24 cellular contexts compared by ENCODE assay signal in the genomic region with DNA sequence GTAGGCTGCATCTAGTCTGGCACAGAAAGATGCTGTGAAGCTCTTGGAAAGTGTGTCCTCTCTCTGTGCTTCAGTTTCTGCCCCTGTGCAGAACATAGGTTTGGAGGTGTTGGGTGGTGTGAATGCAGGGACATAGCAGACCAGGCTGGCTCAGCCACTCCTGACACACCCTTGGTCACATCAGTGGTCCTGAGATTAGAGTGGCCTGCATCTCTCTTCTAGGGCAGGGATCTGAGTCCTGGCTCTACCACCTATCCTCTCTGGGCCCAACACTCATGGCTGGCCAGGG. TPM values are rescaled to one million over a fixed set of nuclear protein-coding genes. Genes with fewer than 3 reads are reported as not detected.
DNase-seq lines count a peak whose midpoint lies in the region; ATAC-seq, FAIRE-seq and TF ChIP-seq lines count a peak whose summit lies in the region.
"Had no signal": no experiment of that assay in that cellular context is flagged by ENCODE, and none has a peak within 500 bp of the region (broad histone marks: within the 10 kb centered on the region; RNA-seq: fewer than 3 reads in every experiment).

No MANE protein-coding gene starts in this region.

- CTCF ChIA-PET in CD8-positive, alpha-beta T cell (lab: Charles Lee) = interaction anchor here (1.7 kb wide), 2 partner anchors 9 to 666 kb away, joined by 3 to 4 read pairs; no protein-coding TSS in a partner anchor
- CTCF ChIA-PET in K562 (lab: Yijun Ruan, JAX; ENCODE audit: low intra/inter-chr PET ratio) = no interaction called here

- H3K27me3 ChIP-seq in BLaER1 = no peaks in the 10 kb centered on the region
- no peaks in the 10 kb centered on the region for H3K27me3 ChIP-seq in CD8-positive, alpha-beta T cell (ENCODE audit: insufficient read depth, low read length)
- H3K27me3 ChIP-seq in K562 (ENCODE audit: control insufficient read depth in 2 of 2, insufficient read depth in 2 of 2, low read length in 2 of 2) = no peaks in the 10 kb centered on the region
- no peaks in the 10 kb centered on the region for H3K27me3 ChIP-seq in upper lobe of left lung
- H3K27me3 ChIP-seq: body of pancreas, colonic mucosa, ovary, uterus had no signal

- H3K9me3 ChIP-seq in BLaER1 = no peaks in the 10 kb centered on the region
- H3K9me3 ChIP-seq in CD8-positive, alpha-beta T cell (ENCODE audit: low read length) = no peaks in the 10 kb centered on the region
- no peaks in the 10 kb centered on the region for H3K9me3 ChIP-seq in K562 (replicated peaks; ENCODE audit: control insufficient read depth, insufficient read depth, low read depth, low read length)
- H3K9me3 ChIP-seq in upper lobe of left lung = no peaks in the 10 kb centered on the region
- H3K9me3 ChIP-seq: body of pancreas, colonic mucosa, ovary, uterus had no signal

- POLR2A ChIA-PET in CD8-positive, alpha-beta T cell (lab: Charles Lee) = no interaction called here
- POLR2A ChIA-PET in K562 (lab: Yijun Ruan, JAX) = no interaction called here

- H3K36me3 ChIP-seq in BLaER1 = peaks cover 8% of the 10 kb centered on the region; the same call in 1 of the 2 replicates
- no peaks in the 10 kb centered on the region for H3K36me3 ChIP-seq in CD8-positive, alpha-beta T cell (ENCODE audit: insufficient read depth, low read length)
- H3K36me3 ChIP-seq in K562 (ENCODE audit: control insufficient read depth, insufficient read depth, low read length) = peaks cover 6% of the 10 kb centered on the region; the same call in 1 of the 3 replicates
- no peaks in the 10 kb centered on the region for H3K36me3 ChIP-seq in upper lobe of left lung
- H3K36me3 ChIP-seq: colonic mucosa, ovary, uterus had no signal

- peaks cover 2% of the 10 kb centered on the region for H3K27me3 Mint-ChIP-seq in CD8-positive, alpha-beta T cell (ENCODE audit: low read depth)
- H3K27me3 Mint-ChIP-seq in nephron (ENCODE audit: low read depth) = no peaks in the 10 kb centered on the region

- no peak for DNase-seq in CD8-positive, alpha-beta T cell
- DNase-seq in K562 (ENCODE audit: extremely low read depth in 1 of 4, low spot score in 3 of 4) = no peak
- DNase-seq in upper lobe of left lung = no peak
- DNase-seq: activated CD4-positive, alpha-beta T cell treated with anti-CD3 and anti-CD28 coated beads for 36 hours; activated naive CD8-positive, alpha-beta T cell treated with anti-CD3 and anti-CD28 coated beads, Interleukin-2, amount 10 ng/mL, durations not matched to agents 7 days and 5 days; body of pancreas; colonic mucosa; effector memory CD8-positive, alpha-beta T cell; hippocampal formation; NCI-H1048; NCI-H1930; NCI-H226; NCI-H82; ovary; stimulated activated CD8-positive, alpha-beta memory T cell treated with anti-CD3 and anti-CD28 coated beads, Interleukin-4, amount 100 ng/mL, for 48 hours; SW 1271; uterus had no signal

- peak overlapping the region; percentile 33 for H3K4me3 Mint-ChIP-seq in CD8-positive, alpha-beta T cell
- H3K4me3 Mint-ChIP-seq in nephron = peak overlapping the region; percentile 75 to 87 (median 83)

- TF ChIP-seq RAD21 in K562 (CRISPR knock-in tag; conservative IDR thresholded peaks at IDR 0.05 in 1 of 2, IDR thresholded peaks at IDR 0.05 in 1 of 2) = no peak

- BruUV-seq in K562 (replicated peaks; lab: Mats Ljungman, UMichigan) = no TSS peak

- no peaks in the 10 kb centered on the region for H3K36me3 Mint-ChIP-seq in CD8-positive, alpha-beta T cell
- H3K36me3 Mint-ChIP-seq in nephron (ENCODE audit: low read depth) = no peaks in the 10 kb centered on the region
- H3K36me3 Mint-ChIP-seq: activated naive CD8-positive, alpha-beta T cell treated with anti-CD3 and anti-CD28 coated beads, Interleukin-2, amount 10 ng/mL, durations not matched to agents 7 days and 5 days had no signal

- H2AFZ ChIP-seq in K562 (ENCODE audit: low read depth, low read length) = no peak overlapping the region

- 0 out of 2 replicates have a peak overlapping the region, but pooled peaks have one; percentile 57 for H3K4me2 ChIP-seq in BLaER1
- peak overlapping the region; percentile 1; the same call in 1 of the 2 replicates for H3K4me2 ChIP-seq in K562 (ENCODE audit: insufficient read depth, low read length)

- no peak for ATAC-seq in CD8-positive, alpha-beta T cell
- ATAC-seq in K562 (no peak), GM19324 (IDR thresholded peaks at IDR 0.05; ENCODE audit: low FRiP score, unreplicated experiment) (no peak), upper lobe of left lung (ENCODE audit: low FRiP score in 2 of 2) (no peak), GM18502 (IDR thresholded peaks at IDR 0.05; ENCODE audit: poor library complexity, unreplicated experiment) (no peak)
- ATAC-seq: activated CD4-positive, alpha-beta T cell treated with anti-CD3 and anti-CD28 coated beads for 36 hours; body of pancreas; effector memory CD8-positive, alpha-beta T cell; esophagus mucosa had no signal

- H3K4me1 ChIP-seq in BLaER1 (peaks cover 48% of the 10 kb centered on the region), K562 (replicated peaks in 1 of 2; ENCODE audit: control insufficient read depth in 2 of 2, insufficient read depth in 2 of 2, low read length in 2 of 2) (peaks cover 21 to 52% of the 10 kb centered on the region in 2 experiments), upper lobe of left lung (peaks cover 15 to 37% (median 27%) of the 10 kb centered on the region in 4 donors)
- H3K4me1 ChIP-seq in CD8-positive, alpha-beta T cell (ENCODE audit: insufficient read depth, low read length) = peaks cover 3% of the 10 kb centered on the region

- no peak for FAIRE-seq in K562 (lab: Jason Lieb, UNC)
- FAIRE-seq: frontal cortex had no signal

- intact Hi-C loops in CD8-positive, alpha-beta T cell (cut with DNase I, micrococcal nuclease) = no loop called here
- intact Hi-C loops in K562 (cut with micrococcal nuclease) = no loop called here

- peaks cover 26% of the 10 kb centered on the region for H3K79me2 ChIP-seq in K562 (ENCODE audit: control insufficient read depth, insufficient read depth, low read length)

- TF ChIP-seq EP300 in K562 (IDR thresholded peaks at IDR 0.05; ENCODE audit: low read length) (no peak), upper lobe of left lung (IDR thresholded peaks at IDR 0.05) (no peak)

- H4K20me1 ChIP-seq in BLaER1 (peaks cover 19% of the 10 kb centered on the region), K562 (replicated peaks; ENCODE audit: control insufficient read depth, insufficient read depth, low read length) (no peaks in the 10 kb centered on the region)

- no peak for TF ChIP-seq POLR2A in K562 (conservative IDR thresholded peaks at IDR 0.05)
- TF ChIP-seq POLR2A in upper lobe of left lung (IDR thresholded peaks at IDR 0.05) = no peak

- no peaks in the 10 kb centered on the region for H3K9me3 Mint-ChIP-seq in CD8-positive, alpha-beta T cell
- H3K9me3 Mint-ChIP-seq in nephron = no peaks in the 10 kb centered on the region
- H3K9me3 Mint-ChIP-seq: activated naive CD8-positive, alpha-beta T cell treated with anti-CD3 and anti-CD28 coated beads, Interleukin-2, amount 10 ng/mL, durations not matched to agents 7 days and 5 days; effector memory CD8-positive, alpha-beta T cell had no signal

- no peak overlapping the region for H3K4me3 ChIP-seq in BLaER1
- no peak overlapping the region for H3K4me3 ChIP-seq in CD8-positive, alpha-beta T cell (ENCODE audit: low read depth, low read length)
- H3K4me3 ChIP-seq in K562 = no peak overlapping the region
- no peak overlapping the region for H3K4me3 ChIP-seq in upper lobe of left lung
- H3K4me3 ChIP-seq: body of pancreas, colonic mucosa, ovary, uterus had no signal

- no peak for TF ChIP-seq CTCF in CD8-positive, alpha-beta T cell (IDR thresholded peaks at IDR 0.05)
- TF ChIP-seq CTCF in K562 (IDR thresholded peaks at IDR 0.05 in 2 of 3, conservative IDR thresholded peaks at IDR 0.05 in 1 of 3; ENCODE audit: insufficient read depth in 2 of 3, low read depth in 1 of 3, low read length in 3 of 3) = no peak
- TF ChIP-seq CTCF in nephron (IDR thresholded peaks at IDR 0.05; ENCODE audit: unreplicated experiment in 3 of 3) = no peak
- no peak for TF ChIP-seq CTCF in upper lobe of left lung (IDR thresholded peaks at IDR 0.05)

- peaks cover 5% of the 10 kb centered on the region for H3K4me1 Mint-ChIP-seq in CD8-positive, alpha-beta T cell (ENCODE audit: low read depth)
- peaks cover 13% of the 10 kb centered on the region for H3K4me1 Mint-ChIP-seq in nephron

- H3K27ac ChIP-seq in BLaER1 = 0 out of 2 replicates have a peak overlapping the region, but pooled peaks have one; percentile 51
- H3K27ac ChIP-seq in CD8-positive, alpha-beta T cell (ENCODE audit: low read depth, low read length) = no peak overlapping the region
- no peak overlapping the region for H3K27ac ChIP-seq in K562 (ENCODE audit: extremely low read depth, low read depth, low read length)
- H3K27ac ChIP-seq in upper lobe of left lung = peak overlapping the region in 1 of 4 donors; percentile 24
- H3K27ac ChIP-seq: body of pancreas, colonic mucosa, ovary had no signal

- no peak overlapping the region for H3K27ac Mint-ChIP-seq in CD8-positive, alpha-beta T cell
- peak overlapping the region; percentile 11 to 60 (median 46) for H3K27ac Mint-ChIP-seq in nephron
- H3K27ac Mint-ChIP-seq: activated CD4-positive, alpha-beta T cell treated with anti-CD3 and anti-CD28 coated beads for 36 hours; activated naive CD8-positive, alpha-beta T cell treated with anti-CD3 and anti-CD28 coated beads, Interleukin-2, amount 10 ng/mL, durations not matched to agents 7 days and 5 days; effector memory CD8-positive, alpha-beta T cell had no signal

- in situ Hi-C loops in K562 (cut with MboI) = no loop called here

- H3K9ac ChIP-seq in BLaER1 (no peak overlapping the region), K562 (ENCODE audit: insufficient read depth in 1 of 2, low read depth in 2 of 2, low read length in 2 of 2) (peak overlapping the region in 1 of 2 experiments; percentile 67; a peak in 1 of 4 replicates)

- no peaks in the 10 kb centered on the region for H3K9me1 ChIP-seq in K562 (ENCODE audit: control insufficient read depth, insufficient read depth, low read length)

RNA-seq across cellular contexts. Expression of a gene that starts 10.1 kb away (rescaled TPM):
- not detected for total RNA-seq in CD8-positive, alpha-beta T cell
- not detected in 2 replicates for total RNA-seq in K562 (2011; cell fraction: chromatin; rRNA removed; ENCODE audit: low replicate concordance)
- total RNA-seq in K562 (2011; cell fraction: nucleolus; rRNA removed) = not detected in 2 replicates
- total RNA-seq in K562 (2011; cell fraction: nucleoplasm; rRNA removed) = not detected in 2 replicates
- total RNA-seq in K562 (2014; rRNA removed) = not detected in 2 replicates
- not detected in 2 replicates for total RNA-seq in K562 (2014; rRNA removed; fragmentation: Illumina TruSeq; extraction: Trizol)
- total RNA-seq in K562 (2015; rRNA removed; fragmentation: Illumina TruSeq; extraction: Trizol) = not detected in 2 replicates
- not detected in 2 replicates for total RNA-seq in K562 (2021)
- not detected in 2 replicates for polyA plus RNA-seq in K562 (2011; rRNA removed)
- 0.04 TPM in 1 of 2 replicates, not detected in the other for polyA plus RNA-seq in K562 (2011; cell fraction: cytosol; rRNA removed)
- polyA plus RNA-seq in K562 (2011; cell fraction: nucleus; rRNA removed) = not detected in 2 replicates
- polyA plus RNA-seq in K562 (2012) = 0.15 and 0.17 TPM in 2 replicates
- polyA plus RNA-seq in K562 (2014; fragmentation: Illumina TruSeq; extraction: Trizol) = not detected in 2 replicates
- polyA plus RNA-seq in K562 (2014; fragmentation: Nextera tagmentation; extraction: Ambion mirVana) = not detected
- not detected in 2 replicates for polyA plus RNA-seq in K562 (2014; rRNA removed)
- not detected in 2 replicates for polyA minus RNA-seq in K562 (2011; rRNA and poly(A)+ RNA removed)
- polyA minus RNA-seq in K562 (2011; cell fraction: cytosol; rRNA and poly(A)+ RNA removed) = not detected in 2 replicates
- not detected in 2 replicates for polyA minus RNA-seq in K562 (2011; cell fraction: nucleus; rRNA and poly(A)+ RNA removed)
- total RNA-seq in upper lobe of left lung = 1 to 10 TPM in 1 of 6 donors, under 1 TPM in 2, not detected in 3; 0.31 to 1.3 (median 0.61) TPM
- total RNA-seq: activated CD4-positive, alpha-beta T cell treated with anti-CD3 and anti-CD28 coated beads for 36 hours; activated naive CD8-positive, alpha-beta T cell treated with anti-CD3 and anti-CD28 coated beads, Interleukin-2, amount 10 ng/mL, durations not matched to agents 7 days and 5 days; body of pancreas; LHCN-M2 had no signal
